In the genomic region with DNA sequence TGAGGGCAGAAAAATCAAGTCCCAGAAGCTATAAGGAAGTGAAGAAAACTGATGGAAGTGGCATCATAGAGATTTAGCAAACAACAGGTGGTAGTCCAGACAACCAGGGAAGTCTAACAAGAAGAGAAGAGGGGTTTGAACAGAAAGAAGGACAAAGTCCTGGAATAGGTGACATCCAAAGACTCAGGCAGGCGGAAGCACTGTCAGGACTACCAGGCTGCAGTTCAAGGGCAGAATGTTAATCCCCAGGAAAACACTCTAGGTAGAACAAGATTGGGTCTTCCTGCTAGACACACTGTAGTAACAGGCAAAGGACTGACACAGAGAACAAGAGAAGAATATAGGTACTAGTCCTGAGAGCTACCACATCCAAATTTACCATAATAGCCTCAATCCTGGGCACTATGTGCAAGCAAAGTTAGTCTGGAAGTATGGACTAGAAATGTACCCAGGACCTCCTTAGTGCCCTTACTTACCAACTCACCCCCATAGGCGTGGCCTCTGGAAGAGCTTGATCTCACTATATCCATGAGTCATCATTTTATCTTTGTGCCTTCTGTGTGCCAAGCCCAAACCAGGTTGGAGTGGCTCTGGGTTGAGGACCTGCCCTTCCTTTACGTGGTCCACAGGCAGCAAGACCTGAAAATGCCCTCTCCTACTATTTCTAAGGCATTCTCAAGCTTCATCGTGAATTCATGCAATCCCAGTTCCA, we compare ENCODE assay signal across 1 cellular context.
TF ChIP-seq lines count a peak whose summit lies in the region.

No MANE protein-coding gene starts in this region.

TF ChIP-seq in HepG2, 621 proteins besides CTCF, POLR2A, EP300 and RAD21 (continued from another document and continues in another):
- TF ChIP-seq, protein P1, sequence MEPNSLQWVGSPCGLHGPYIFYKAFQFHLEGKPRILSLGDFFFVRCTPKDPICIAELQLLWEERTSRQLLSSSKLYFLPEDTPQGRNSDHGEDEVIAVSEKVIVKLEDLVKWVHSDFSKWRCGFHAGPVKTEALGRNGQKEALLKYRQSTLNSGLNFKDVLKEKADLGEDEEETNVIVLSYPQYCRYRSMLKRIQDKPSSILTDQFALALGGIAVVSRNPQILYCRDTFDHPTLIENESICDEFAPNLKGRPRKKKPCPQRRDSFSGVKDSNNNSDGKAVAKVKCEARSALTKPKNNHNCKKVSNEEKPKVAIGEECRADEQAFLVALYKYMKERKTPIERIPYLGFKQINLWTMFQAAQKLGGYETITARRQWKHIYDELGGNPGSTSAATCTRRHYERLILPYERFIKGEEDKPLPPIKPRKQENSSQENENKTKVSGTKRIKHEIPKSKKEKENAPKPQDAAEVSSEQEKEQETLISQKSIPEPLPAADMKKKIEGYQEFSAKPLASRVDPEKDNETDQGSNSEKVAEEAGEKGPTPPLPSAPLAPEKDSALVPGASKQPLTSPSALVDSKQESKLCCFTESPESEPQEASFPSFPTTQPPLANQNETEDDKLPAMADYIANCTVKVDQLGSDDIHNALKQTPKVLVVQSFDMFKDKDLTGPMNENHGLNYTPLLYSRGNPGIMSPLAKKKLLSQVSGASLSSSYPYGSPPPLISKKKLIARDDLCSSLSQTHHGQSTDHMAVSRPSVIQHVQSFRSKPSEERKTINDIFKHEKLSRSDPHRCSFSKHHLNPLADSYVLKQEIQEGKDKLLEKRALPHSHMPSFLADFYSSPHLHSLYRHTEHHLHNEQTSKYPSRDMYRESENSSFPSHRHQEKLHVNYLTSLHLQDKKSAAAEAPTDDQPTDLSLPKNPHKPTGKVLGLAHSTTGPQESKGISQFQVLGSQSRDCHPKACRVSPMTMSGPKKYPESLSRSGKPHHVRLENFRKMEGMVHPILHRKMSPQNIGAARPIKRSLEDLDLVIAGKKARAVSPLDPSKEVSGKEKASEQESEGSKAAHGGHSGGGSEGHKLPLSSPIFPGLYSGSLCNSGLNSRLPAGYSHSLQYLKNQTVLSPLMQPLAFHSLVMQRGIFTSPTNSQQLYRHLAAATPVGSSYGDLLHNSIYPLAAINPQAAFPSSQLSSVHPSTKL (CRISPR knock-in tag; IDR thresholded peaks at IDR 0.05): peak; percentile 96
- TF ChIP-seq PRMT3 (CRISPR knock-in tag; IDR thresholded peaks at IDR 0.05; ENCODE audit: borderline replicate concordance, low read depth): 0 out of 2 replicates have a peak, but pooled peaks have one; percentile 20
- no peak for TF ChIP-seq REXO4 (CRISPR knock-in tag; IDR thresholded peaks at IDR 0.05; ENCODE audit: borderline replicate concordance)
- no peak for TF ChIP-seq ZNF556 (CRISPR knock-in tag; IDR thresholded peaks at IDR 0.05; ENCODE audit: borderline replicate concordance)
- TF ChIP-seq RNF2 (conservative IDR thresholded peaks at IDR 0.05; ENCODE audit: low read depth): no peak
- no peak for TF ChIP-seq ZNF879 (CRISPR knock-in tag; IDR thresholded peaks at IDR 0.05)
- TF ChIP-seq ZFP37 (CRISPR knock-in tag; IDR thresholded peaks at IDR 0.05; ENCODE audit: borderline replicate concordance): no peak
- TF ChIP-seq, protein P2, sequence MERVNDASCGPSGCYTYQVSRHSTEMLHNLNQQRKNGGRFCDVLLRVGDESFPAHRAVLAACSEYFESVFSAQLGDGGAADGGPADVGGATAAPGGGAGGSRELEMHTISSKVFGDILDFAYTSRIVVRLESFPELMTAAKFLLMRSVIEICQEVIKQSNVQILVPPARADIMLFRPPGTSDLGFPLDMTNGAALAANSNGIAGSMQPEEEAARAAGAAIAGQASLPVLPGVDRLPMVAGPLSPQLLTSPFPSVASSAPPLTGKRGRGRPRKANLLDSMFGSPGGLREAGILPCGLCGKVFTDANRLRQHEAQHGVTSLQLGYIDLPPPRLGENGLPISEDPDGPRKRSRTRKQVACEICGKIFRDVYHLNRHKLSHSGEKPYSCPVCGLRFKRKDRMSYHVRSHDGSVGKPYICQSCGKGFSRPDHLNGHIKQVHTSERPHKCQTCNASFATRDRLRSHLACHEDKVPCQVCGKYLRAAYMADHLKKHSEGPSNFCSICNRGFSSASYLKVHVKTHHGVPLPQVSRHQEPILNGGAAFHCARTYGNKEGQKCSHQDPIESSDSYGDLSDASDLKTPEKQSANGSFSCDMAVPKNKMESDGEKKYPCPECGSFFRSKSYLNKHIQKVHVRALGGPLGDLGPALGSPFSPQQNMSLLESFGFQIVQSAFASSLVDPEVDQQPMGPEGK (CRISPR knock-in tag; IDR thresholded peaks at IDR 0.05): peak; percentile 37; the same call in 1 of the 2 replicates
- TF ChIP-seq ZNF878 (CRISPR knock-in tag; IDR thresholded peaks at IDR 0.05): no peak
- peak; percentile 81; the same call in 1 of the 2 replicates for TF ChIP-seq ZNF124 (CRISPR knock-in tag; IDR thresholded peaks at IDR 0.05)
- no peak for TF ChIP-seq ZKSCAN5 (CRISPR knock-in tag; IDR thresholded peaks at IDR 0.05)
- TF ChIP-seq ZNF234 (CRISPR knock-in tag; conservative IDR thresholded peaks at IDR 0.05): no peak
- TF ChIP-seq, protein P3, sequence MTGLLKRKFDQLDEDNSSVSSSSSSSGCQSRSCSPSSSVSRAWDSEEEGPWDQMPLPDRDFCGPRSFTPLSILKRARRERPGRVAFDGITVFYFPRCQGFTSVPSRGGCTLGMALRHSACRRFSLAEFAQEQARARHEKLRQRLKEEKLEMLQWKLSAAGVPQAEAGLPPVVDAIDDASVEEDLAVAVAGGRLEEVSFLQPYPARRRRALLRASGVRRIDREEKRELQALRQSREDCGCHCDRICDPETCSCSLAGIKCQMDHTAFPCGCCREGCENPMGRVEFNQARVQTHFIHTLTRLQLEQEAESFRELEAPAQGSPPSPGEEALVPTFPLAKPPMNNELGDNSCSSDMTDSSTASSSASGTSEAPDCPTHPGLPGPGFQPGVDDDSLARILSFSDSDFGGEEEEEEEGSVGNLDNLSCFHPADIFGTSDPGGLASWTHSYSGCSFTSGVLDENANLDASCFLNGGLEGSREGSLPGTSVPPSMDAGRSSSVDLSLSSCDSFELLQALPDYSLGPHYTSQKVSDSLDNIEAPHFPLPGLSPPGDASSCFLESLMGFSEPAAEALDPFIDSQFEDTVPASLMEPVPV (CRISPR knock-in tag; IDR thresholded peaks at IDR 0.05): no peak
- TF ChIP-seq, protein P4, sequence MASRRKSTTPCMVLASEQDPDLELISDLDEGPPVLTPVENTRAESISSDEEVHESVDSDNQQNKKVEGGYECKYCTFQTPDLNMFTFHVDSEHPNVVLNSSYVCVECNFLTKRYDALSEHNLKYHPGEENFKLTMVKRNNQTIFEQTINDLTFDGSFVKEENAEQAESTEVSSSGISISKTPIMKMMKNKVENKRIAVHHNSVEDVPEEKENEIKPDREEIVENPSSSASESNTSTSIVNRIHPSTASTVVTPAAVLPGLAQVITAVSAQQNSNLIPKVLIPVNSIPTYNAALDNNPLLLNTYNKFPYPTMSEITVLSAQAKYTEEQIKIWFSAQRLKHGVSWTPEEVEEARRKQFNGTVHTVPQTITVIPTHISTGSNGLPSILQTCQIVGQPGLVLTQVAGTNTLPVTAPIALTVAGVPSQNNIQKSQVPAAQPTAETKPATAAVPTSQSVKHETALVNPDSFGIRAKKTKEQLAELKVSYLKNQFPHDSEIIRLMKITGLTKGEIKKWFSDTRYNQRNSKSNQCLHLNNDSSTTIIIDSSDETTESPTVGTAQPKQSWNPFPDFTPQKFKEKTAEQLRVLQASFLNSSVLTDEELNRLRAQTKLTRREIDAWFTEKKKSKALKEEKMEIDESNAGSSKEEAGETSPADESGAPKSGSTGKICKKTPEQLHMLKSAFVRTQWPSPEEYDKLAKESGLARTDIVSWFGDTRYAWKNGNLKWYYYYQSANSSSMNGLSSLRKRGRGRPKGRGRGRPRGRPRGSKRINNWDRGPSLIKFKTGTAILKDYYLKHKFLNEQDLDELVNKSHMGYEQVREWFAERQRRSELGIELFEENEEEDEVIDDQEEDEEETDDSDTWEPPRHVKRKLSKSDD (CRISPR knock-in tag; IDR thresholded peaks at IDR 0.05; ENCODE audit: low read depth): no peak
- no peak for TF ChIP-seq ZNF572 (CRISPR knock-in tag; IDR thresholded peaks at IDR 0.05)
- no peak for TF ChIP-seq ZNF782 (CRISPR knock-in tag; IDR thresholded peaks at IDR 0.05; ENCODE audit: borderline replicate concordance)
- no peak for TF ChIP-seq ZZZ3 (CRISPR knock-in tag; IDR thresholded peaks at IDR 0.05; ENCODE audit: borderline replicate concordance)
- 0 out of 2 replicates have a peak, but pooled peaks have one; percentile 21 for TF ChIP-seq ZNF44 (CRISPR knock-in tag; IDR thresholded peaks at IDR 0.05)
- no peak for TF ChIP-seq ZNF550 (CRISPR knock-in tag; IDR thresholded peaks at IDR 0.05; ENCODE audit: borderline replicate concordance)
- peak; percentile 77; the same call in 1 of the 2 replicates for TF ChIP-seq RXRA (CRISPR knock-in tag; IDR thresholded peaks at IDR 0.05)
- no peak for TF ChIP-seq ZNF562 (CRISPR knock-in tag; IDR thresholded peaks at IDR 0.05; ENCODE audit: borderline replicate concordance)
- TF ChIP-seq IRX3 (CRISPR knock-in tag; IDR thresholded peaks at IDR 0.05; ENCODE audit: borderline replicate concordance, low read depth): no peak
- TF ChIP-seq, protein P5, sequence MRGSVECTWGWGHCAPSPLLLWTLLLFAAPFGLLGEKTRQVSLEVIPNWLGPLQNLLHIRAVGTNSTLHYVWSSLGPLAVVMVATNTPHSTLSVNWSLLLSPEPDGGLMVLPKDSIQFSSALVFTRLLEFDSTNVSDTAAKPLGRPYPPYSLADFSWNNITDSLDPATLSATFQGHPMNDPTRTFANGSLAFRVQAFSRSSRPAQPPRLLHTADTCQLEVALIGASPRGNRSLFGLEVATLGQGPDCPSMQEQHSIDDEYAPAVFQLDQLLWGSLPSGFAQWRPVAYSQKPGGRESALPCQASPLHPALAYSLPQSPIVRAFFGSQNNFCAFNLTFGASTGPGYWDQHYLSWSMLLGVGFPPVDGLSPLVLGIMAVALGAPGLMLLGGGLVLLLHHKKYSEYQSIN (CRISPR knock-in tag; IDR thresholded peaks at IDR 0.05; ENCODE audit: borderline replicate concordance): no peak
- TF ChIP-seq ATM (IDR thresholded peaks at IDR 0.05; ENCODE audit: borderline replicate concordance): no peak
- no peak for TF ChIP-seq JARID2 (CRISPR knock-in tag; IDR thresholded peaks at IDR 0.05; ENCODE audit: insufficient replicate concordance)
- no peak for TF ChIP-seq RARG (CRISPR knock-in tag; IDR thresholded peaks at IDR 0.05; ENCODE audit: low read depth)
- peak; percentile 70; the same call in 1 of the 2 replicates for TF ChIP-seq ZSCAN12 (CRISPR knock-in tag; IDR thresholded peaks at IDR 0.05)
- peak; percentile 78; the same call in 1 of the 2 replicates for TF ChIP-seq ZBTB20 (CRISPR knock-in tag; IDR thresholded peaks at IDR 0.05; ENCODE audit: borderline replicate concordance, low read depth)
- TF ChIP-seq TAF1 (CRISPR knock-in tag; IDR thresholded peaks at IDR 0.05): no peak
- TF ChIP-seq, protein P6, sequence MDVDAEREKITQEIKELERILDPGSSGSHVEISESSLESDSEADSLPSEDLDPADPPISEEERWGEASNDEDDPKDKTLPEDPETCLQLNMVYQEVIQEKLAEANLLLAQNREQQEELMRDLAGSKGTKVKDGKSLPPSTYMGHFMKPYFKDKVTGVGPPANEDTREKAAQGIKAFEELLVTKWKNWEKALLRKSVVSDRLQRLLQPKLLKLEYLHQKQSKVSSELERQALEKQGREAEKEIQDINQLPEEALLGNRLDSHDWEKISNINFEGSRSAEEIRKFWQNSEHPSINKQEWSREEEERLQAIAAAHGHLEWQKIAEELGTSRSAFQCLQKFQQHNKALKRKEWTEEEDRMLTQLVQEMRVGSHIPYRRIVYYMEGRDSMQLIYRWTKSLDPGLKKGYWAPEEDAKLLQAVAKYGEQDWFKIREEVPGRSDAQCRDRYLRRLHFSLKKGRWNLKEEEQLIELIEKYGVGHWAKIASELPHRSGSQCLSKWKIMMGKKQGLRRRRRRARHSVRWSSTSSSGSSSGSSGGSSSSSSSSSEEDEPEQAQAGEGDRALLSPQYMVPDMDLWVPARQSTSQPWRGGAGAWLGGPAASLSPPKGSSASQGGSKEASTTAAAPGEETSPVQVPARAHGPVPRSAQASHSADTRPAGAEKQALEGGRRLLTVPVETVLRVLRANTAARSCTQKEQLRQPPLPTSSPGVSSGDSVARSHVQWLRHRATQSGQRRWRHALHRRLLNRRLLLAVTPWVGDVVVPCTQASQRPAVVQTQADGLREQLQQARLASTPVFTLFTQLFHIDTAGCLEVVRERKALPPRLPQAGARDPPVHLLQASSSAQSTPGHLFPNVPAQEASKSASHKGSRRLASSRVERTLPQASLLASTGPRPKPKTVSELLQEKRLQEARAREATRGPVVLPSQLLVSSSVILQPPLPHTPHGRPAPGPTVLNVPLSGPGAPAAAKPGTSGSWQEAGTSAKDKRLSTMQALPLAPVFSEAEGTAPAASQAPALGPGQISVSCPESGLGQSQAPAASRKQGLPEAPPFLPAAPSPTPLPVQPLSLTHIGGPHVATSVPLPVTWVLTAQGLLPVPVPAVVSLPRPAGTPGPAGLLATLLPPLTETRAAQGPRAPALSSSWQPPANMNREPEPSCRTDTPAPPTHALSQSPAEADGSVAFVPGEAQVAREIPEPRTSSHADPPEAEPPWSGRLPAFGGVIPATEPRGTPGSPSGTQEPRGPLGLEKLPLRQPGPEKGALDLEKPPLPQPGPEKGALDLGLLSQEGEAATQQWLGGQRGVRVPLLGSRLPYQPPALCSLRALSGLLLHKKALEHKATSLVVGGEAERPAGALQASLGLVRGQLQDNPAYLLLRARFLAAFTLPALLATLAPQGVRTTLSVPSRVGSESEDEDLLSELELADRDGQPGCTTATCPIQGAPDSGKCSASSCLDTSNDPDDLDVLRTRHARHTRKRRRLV (CRISPR knock-in tag; IDR thresholded peaks at IDR 0.05): no peak
- TF ChIP-seq SRF (IDR thresholded peaks at IDR 0.05; ENCODE audit: low read depth, low read length): no peak
- peak; percentile 99 for TF ChIP-seq ELF3 (CRISPR knock-in tag; IDR thresholded peaks at IDR 0.05)
- no peak; the same call in 1 of the 2 replicates for TF ChIP-seq JUN (CRISPR knock-in tag; IDR thresholded peaks at IDR 0.05)
- TF ChIP-seq, protein P7, sequence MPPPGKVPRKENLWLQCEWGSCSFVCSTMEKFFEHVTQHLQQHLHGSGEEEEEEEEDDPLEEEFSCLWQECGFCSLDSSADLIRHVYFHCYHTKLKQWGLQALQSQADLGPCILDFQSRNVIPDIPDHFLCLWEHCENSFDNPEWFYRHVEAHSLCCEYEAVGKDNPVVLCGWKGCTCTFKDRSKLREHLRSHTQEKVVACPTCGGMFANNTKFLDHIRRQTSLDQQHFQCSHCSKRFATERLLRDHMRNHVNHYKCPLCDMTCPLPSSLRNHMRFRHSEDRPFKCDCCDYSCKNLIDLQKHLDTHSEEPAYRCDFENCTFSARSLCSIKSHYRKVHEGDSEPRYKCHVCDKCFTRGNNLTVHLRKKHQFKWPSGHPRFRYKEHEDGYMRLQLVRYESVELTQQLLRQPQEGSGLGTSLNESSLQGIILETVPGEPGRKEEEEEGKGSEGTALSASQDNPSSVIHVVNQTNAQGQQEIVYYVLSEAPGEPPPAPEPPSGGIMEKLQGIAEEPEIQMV (CRISPR knock-in tag; IDR thresholded peaks at IDR 0.05; ENCODE audit: low read depth): no peak
- peak; percentile 86 for TF ChIP-seq SOX5 (CRISPR knock-in tag; IDR thresholded peaks at IDR 0.05; ENCODE audit: borderline replicate concordance)
